In genomic region chr2:80706951-80707350, GRCh38 we compare ENCODE assay signal across 27 cellular contexts.
"Had no signal": no experiment of that assay in that cellular context is flagged by ENCODE, and none has a peak within 500 bp of the region (broad histone marks: within the 10 kb centered on the region; RNA-seq: fewer than 3 reads in every experiment).

No MANE protein-coding gene starts in this region.

- H3K4me3 Mint-ChIP-seq: dendritic cell treated with granulocyte-macrophage colony-stimulating factor and Interleukin-4, amounts not matched to agents 40 ng/mL and 50 ng/mL, for 4 days; endodermal cell; naive thymus-derived CD4-positive, alpha-beta T cell; nephron; neural progenitor cell; stimulated activated naive CD8-positive, alpha-beta T cell treated with anti-CD3 and anti-CD28 coated beads, Interleukin-15, amount 100 ng/mL, for 72 hours; type B pancreatic cell had no signal

- H3K4me2 ChIP-seq: neural progenitor cell, smooth muscle cell had no signal

- H3K9me3 ChIP-seq: colonic mucosa, right lobe of liver, testis, tibial artery had no signal

- H3K9ac ChIP-seq: neural progenitor cell, parathyroid adenoma had no signal

- H2AFZ ChIP-seq: neural progenitor cell, parathyroid adenoma had no signal

- H3K27me3 Mint-ChIP-seq: dendritic cell treated with granulocyte-macrophage colony-stimulating factor and Interleukin-4, amounts not matched to agents 40 ng/mL and 50 ng/mL, for 4 days; naive thymus-derived CD4-positive, alpha-beta T cell; progenitor cell of endocrine pancreas; stimulated activated naive CD8-positive, alpha-beta T cell treated with anti-CD3 and anti-CD28 coated beads, Interleukin-15, amount 100 ng/mL, for 72 hours; type B pancreatic cell had no signal

- H3K36me3 ChIP-seq: colonic mucosa, neural progenitor cell, right lobe of liver, tibial artery had no signal

- H3K4me1 Mint-ChIP-seq: endodermal cell; naive thymus-derived CD4-positive, alpha-beta T cell; nephron; neural progenitor cell; stimulated activated naive CD8-positive, alpha-beta T cell treated with anti-CD3 and anti-CD28 coated beads, Interleukin-15, amount 100 ng/mL, for 72 hours had no signal

- H3K27ac Mint-ChIP-seq: dendritic cell treated with granulocyte-macrophage colony-stimulating factor and Interleukin-4, amounts not matched to agents 40 ng/mL and 50 ng/mL, for 4 days; endodermal cell; naive thymus-derived CD4-positive, alpha-beta T cell; nephron; neural progenitor cell; progenitor cell of endocrine pancreas; stimulated activated naive CD8-positive, alpha-beta T cell treated with anti-CD3 and anti-CD28 coated beads, Interleukin-15, amount 100 ng/mL, for 72 hours; type B pancreatic cell had no signal

- H3K27ac ChIP-seq: colonic mucosa, epithelial cell of prostate, neural progenitor cell, parathyroid adenoma, right lobe of liver, testis, tibial artery had no signal

- H3K9me3 Mint-ChIP-seq: endodermal cell, nephron, neural progenitor cell had no signal

- H3K4me3 ChIP-seq: colonic mucosa, lung, neural progenitor cell, right lobe of liver, smooth muscle cell, testis, tibial artery had no signal

- ATAC-seq: esophagus mucosa; left lobe of liver; naive thymus-derived CD4-positive, alpha-beta T cell; stimulated activated naive CD8-positive, alpha-beta T cell treated with anti-CD3 and anti-CD28 coated beads, Interleukin-15, amount 100 ng/mL, for 72 hours had no signal

- H3K36me3 Mint-ChIP-seq: naive thymus-derived CD4-positive, alpha-beta T cell; neural progenitor cell; type B pancreatic cell had no signal

- DNase-seq: colonic mucosa; effector CD8-positive, alpha-beta T cell; endodermal cell; kidney; mesendoderm; midbrain; naive thymus-derived CD4-positive, alpha-beta T cell; right lobe of liver; stimulated activated CD4-positive, alpha-beta T cell treated with anti-CD3 and anti-CD28 coated beads, Interleukin-12 subunit alpha, Interleukin-12 subunit beta, amount 100 ng/mL, for 4 hours; stimulated activated CD4-positive, alpha-beta T cell treated with anti-CD3 and anti-CD28 coated beads, Interleukin-1b, Interleukin-23, amount 100 ng/mL, for 48 hours; stimulated activated CD4-positive, alpha-beta T cell treated with anti-CD3 and anti-CD28 coated beads, Interleukin-4, amount 100 ng/mL, for 1 hour; stimulated activated CD8-positive, alpha-beta memory T cell treated with anti-CD3 and anti-CD28 coated beads, Interleukin-4, amount 100 ng/mL, for 48 hours; stimulated activated naive CD4-positive, alpha-beta T cell; stimulated activated naive CD8-positive, alpha-beta T cell treated with anti-CD3 and anti-CD28 coated beads, Interleukin-15, amount 100 ng/mL, for 72 hours; tibial artery had no signal

- H3K27me3 ChIP-seq: colonic mucosa, neural progenitor cell, right lobe of liver, testis, tibial artery had no signal

- H3K4me1 ChIP-seq: colonic mucosa, neural progenitor cell, parathyroid adenoma, right lobe of liver, testis, tibial artery had no signal
